ENCODE assay signal across 14 cellular contexts in the genomic region with DNA sequence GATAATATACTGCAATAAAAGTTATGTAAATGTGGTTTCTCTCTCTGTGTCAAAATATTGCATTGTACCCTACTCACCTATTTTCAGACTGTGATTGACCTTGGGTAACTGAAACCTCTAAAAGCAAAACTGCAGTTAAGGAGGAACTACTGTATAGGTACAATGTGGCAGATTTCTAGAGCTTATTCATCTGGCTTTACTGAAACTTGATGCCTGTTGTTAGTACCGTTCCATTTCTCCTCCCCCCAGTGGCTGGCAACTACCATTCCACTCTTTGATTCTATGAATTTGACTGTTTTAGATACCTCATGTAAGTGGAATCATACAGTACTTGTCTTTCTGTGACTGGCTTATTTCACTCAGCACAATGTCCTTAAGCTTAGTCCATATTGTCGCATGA.
DNase-seq lines count a peak whose midpoint lies in the region; ATAC-seq and TF ChIP-seq lines count a peak whose summit lies in the region.
"Had no signal": no experiment of that assay in that cellular context is flagged by ENCODE, and none has a peak within 500 bp of the region (broad histone marks: within the 10 kb centered on the region; RNA-seq: fewer than 3 reads in every experiment).

No MANE protein-coding gene starts in this region.

- peak; percentile 6 for DNase-seq in stimulated activated CD4-positive, alpha-beta T cell treated with anti-CD3 and anti-CD28 coated beads, Interleukin-4, amount 100 ng/mL, for 24 hours
- no peak for DNase-seq in stimulated activated CD4-positive, alpha-beta T cell treated with anti-CD3 and anti-CD28 coated beads, Interleukin-12 subunit alpha, Interleukin-12 subunit beta, amount 100 ng/mL, for 4 hours
- DNase-seq in KBM-7: peak; percentile 12
- peak; percentile 41 for DNase-seq in brain microvascular endothelial cell
- DNase-seq in GM10266 (ENCODE audit: extremely low spot score): no peak
- no peak for DNase-seq in AML-193 (lab: John Stamatoyannopoulos, UW)
- no peak for DNase-seq in natural killer cell treated with Interleukin-12 subunit alpha and Interleukin-12 subunit beta and Interleukin-15 and Interleukin-18, amount 100 ng/mL, for 72 hours (ENCODE audit: low spot score)
- DNase-seq: activated CD4-positive, alpha-beta T cell treated with anti-CD3 and anti-CD28 coated beads, Interleukin-2, amount 50 U/mL, for 48 hours; CD4-positive, CD25-positive, alpha-beta regulatory T cell; natural killer cell; NCI-H1048; SIG-M5 had no signal

- in situ Hi-C loops in KBM-7 (cut with MboI; ENCODE audit: low pct_unique_long_range_greater_than_20kb, low sequenced_read_pairs): no loop called here
- in situ Hi-C loops in brain microvascular endothelial cell (cut with HindIII; ENCODE audit: low pct_ligation_motif_present, low sequenced_read_pairs): no loop called here

- no peak overlapping the region for H3K4me3 ChIP-seq in brain microvascular endothelial cell (ENCODE audit: low read depth, low read length)

- no peaks in the 10 kb centered on the region for H3K27me3 ChIP-seq in brain microvascular endothelial cell (replicated peaks)

- H3K27ac ChIP-seq in brain microvascular endothelial cell: no peak overlapping the region

- no peaks in the 10 kb centered on the region for H3K9me3 Mint-ChIP-seq in natural killer cell treated with Interleukin-12 subunit alpha and Interleukin-12 subunit beta and Interleukin-15 and Interleukin-18, amount 100 ng/mL, for 72 hours
- H3K9me3 Mint-ChIP-seq: natural killer cell had no signal

- no peaks in the 10 kb centered on the region for H3K27me3 Mint-ChIP-seq in natural killer cell treated with Interleukin-12 subunit alpha and Interleukin-12 subunit beta and Interleukin-15 and Interleukin-18, amount 100 ng/mL, for 72 hours
- H3K27me3 Mint-ChIP-seq: CD4-positive, CD25-positive, alpha-beta regulatory T cell had no signal

- TF ChIP-seq CTCF in brain microvascular endothelial cell (IDR thresholded peaks at IDR 0.05; ENCODE audit: low read depth, low read length, missing control alignments): peak; percentile 33
- TF ChIP-seq CTCF in GM10266 (IDR thresholded peaks at IDR 0.05; ENCODE audit: control insufficient read depth, insufficient read depth, low read depth, missing control alignments): no peak

- H3K36me3 ChIP-seq in brain microvascular endothelial cell (replicated peaks): no peaks in the 10 kb centered on the region

- H3K4me3 Mint-ChIP-seq in natural killer cell treated with Interleukin-12 subunit alpha and Interleukin-12 subunit beta and Interleukin-15 and Interleukin-18, amount 100 ng/mL, for 72 hours: no peak overlapping the region
- H3K4me3 Mint-ChIP-seq: brain; CD4-positive, CD25-positive, alpha-beta regulatory T cell; natural killer cell had no signal

- no peak for ATAC-seq in natural killer cell treated with Interleukin-12 subunit alpha and Interleukin-12 subunit beta and Interleukin-15 and Interleukin-18, amount 100 ng/mL, for 72 hours
- no peak for ATAC-seq in HG03097 (IDR thresholded peaks at IDR 0.05; ENCODE audit: low FRiP score, unreplicated experiment)
- ATAC-seq: natural killer cell had no signal

- H3K36me3 Mint-ChIP-seq in natural killer cell treated with Interleukin-12 subunit alpha and Interleukin-12 subunit beta and Interleukin-15 and Interleukin-18, amount 100 ng/mL, for 72 hours: no peaks in the 10 kb centered on the region
- H3K36me3 Mint-ChIP-seq: brain; CD4-positive, CD25-positive, alpha-beta regulatory T cell had no signal

- peaks cover 4 to 11% of the 10 kb centered on the region in 2 donors for H3K4me1 Mint-ChIP-seq in natural killer cell treated with Interleukin-12 subunit alpha and Interleukin-12 subunit beta and Interleukin-15 and Interleukin-18, amount 100 ng/mL, for 72 hours (ENCODE audit: low read depth in 2 of 2)
- H3K4me1 Mint-ChIP-seq: CD4-positive, CD25-positive, alpha-beta regulatory T cell had no signal

- no peak overlapping the region for H3K27ac Mint-ChIP-seq in natural killer cell treated with Interleukin-12 subunit alpha and Interleukin-12 subunit beta and Interleukin-15 and Interleukin-18, amount 100 ng/mL, for 72 hours
- H3K27ac Mint-ChIP-seq: brain; CD4-positive, CD25-positive, alpha-beta regulatory T cell; natural killer cell had no signal

Comparison
In these comparisons a context has a peak if more than half of its experiments do, and no peak if none do; other contexts are left out.
1. DNase-seq: peak in stimulated activated CD4-positive, alpha-beta T cell treated with anti-CD3 and anti-CD28 coated beads, Interleukin-4, amount 100 ng/mL, for 24 hours (single experiment), KBM-7 (single experiment) and brain microvascular endothelial cell (single experiment); none in stimulated activated CD4-positive, alpha-beta T cell treated with anti-CD3 and anti-CD28 coated beads, Interleukin-12 subunit alpha, Interleukin-12 subunit beta, amount 100 ng/mL, for 4 hours (single experiment), GM10266 (single experiment), AML-193 (0 of 2) and natural killer cell treated with Interleukin-12 subunit alpha and Interleukin-12 subunit beta and Interleukin-15 and Interleukin-18, amount 100 ng/mL, for 72 hours (single experiment).